In genomic region chr19:1385816-1386215, GRCh38 we compare ENCODE assay signal across 16 cellular contexts.
"Had no signal": no experiment of that assay in that cellular context is flagged by ENCODE, and none has a peak within 500 bp of the region (broad histone marks: within the 10 kb centered on the region; RNA-seq: fewer than 3 reads in every experiment).

No MANE protein-coding gene starts in this region.

- H3K4me3 ChIP-seq: SJCRH30, testis had no signal

- H3K4me3 Mint-ChIP-seq: T-helper 2 cell treated with Interferon-gamma antibody and Interleukin-4, amounts not matched to agents 5 μg/mL and 100 μg/mL, for 36 hours had no signal

- H3K27me3 ChIP-seq: SJCRH30, testis had no signal

- H3K9me3 Mint-ChIP-seq: activated naive CD4-positive, alpha-beta T cell treated with anti-CD3 and anti-CD28 coated beads, Interleukin-2, amount 50 U/mL, for 72 hours; activated T-helper 2 cell treated with anti-CD3 and anti-CD28 coated beads, Interferon-gamma antibody, Interleukin-2, Interleukin-4, amounts not matched to agents 10 μg/mL and 5 μg/mL and 100 μg/mL, durations not matched to agents 14 hours and 24 hours and 36 hours; stimulated activated naive CD8-positive, alpha-beta T cell treated with anti-CD3 and anti-CD28 coated beads, Interleukin-15, Interleukin-2, amounts not matched to agents 100 ng/mL and 50 ng/mL, for 24 hours; T-helper 2 cell treated with Interferon-gamma antibody and Interleukin-4, amounts not matched to agents 5 μg/mL and 100 μg/mL, for 36 hours had no signal

- DNase-seq: activated CD4-positive, alpha-beta T cell treated with anti-CD3 and anti-CD28 coated beads, Interleukin-2, amount 10 ng/mL, durations not matched to agents 24 days and 14 days; activated CD4-positive, CD25-positive, alpha-beta regulatory T cell; dermis blood vessel endothelial cell; mammary epithelial cell; naive B cell; retina; SJCRH30; small intestine; stimulated activated CD4-positive, alpha-beta T cell treated with anti-CD3 and anti-CD28 coated beads, Interleukin-4, amount 100 ng/mL, for 24 hours; SW 1271; testis had no signal

- H3K9me3 ChIP-seq: SJCRH30, testis had no signal

- H3K27ac Mint-ChIP-seq: activated naive CD4-positive, alpha-beta T cell treated with anti-CD3 and anti-CD28 coated beads, Interleukin-2, amount 50 U/mL, for 72 hours; activated T-helper 2 cell treated with anti-CD3 and anti-CD28 coated beads, Interferon-gamma antibody, Interleukin-2, Interleukin-4, amounts not matched to agents 10 μg/mL and 5 μg/mL and 100 μg/mL, durations not matched to agents 14 hours and 24 hours and 36 hours; T-helper 2 cell treated with Interferon-gamma antibody and Interleukin-4, amounts not matched to agents 5 μg/mL and 100 μg/mL, for 36 hours had no signal

- H3K27ac ChIP-seq: parathyroid adenoma, SJCRH30, testis had no signal

- H3K36me3 ChIP-seq: SJCRH30 had no signal

- H3K9ac ChIP-seq: parathyroid adenoma had no signal

- ATAC-seq: activated naive CD4-positive, alpha-beta T cell treated with anti-CD3 and anti-CD28 coated beads, Interleukin-2, amount 50 U/mL, for 72 hours had no signal
